Comparison of ENCODE assay signal across 19 cellular contexts in genomic region chr14:58215191-58215914, GRCh38.
"Had no signal": no experiment of that assay in that cellular context is flagged by ENCODE, and none has a peak within 500 bp of the region (broad histone marks: within the 10 kb centered on the region; RNA-seq: fewer than 3 reads in every experiment).

No MANE protein-coding gene starts in this region.

- H3K4me1 Mint-ChIP-seq: neural progenitor cell had no signal

- H3K27ac Mint-ChIP-seq: dendritic cell treated with granulocyte-macrophage colony-stimulating factor and Interleukin-4, amounts not matched to agents 40 ng/mL and 50 ng/mL, for 4 days; neural progenitor cell had no signal

- H3K27me3 Mint-ChIP-seq: dendritic cell treated with granulocyte-macrophage colony-stimulating factor and Interleukin-4, amounts not matched to agents 40 ng/mL and 50 ng/mL, for 4 days had no signal

- FAIRE-seq: endothelial cell of umbilical vein, TTC549 had no signal

- DNase-seq: activated CD4-positive, alpha-beta T cell treated with anti-CD3 and anti-CD28 coated beads, Interleukin-2, amount 50 U/mL, for 4 hours; activated gamma-delta T cell treated with Interleukin-2 at 50 U/mL for 16 hours; activated T-cell treated with anti-CD3 and anti-CD28 coated beads for 4 hours; anterior cingulate cortex; brain microvascular endothelial cell; cerebellar nuclear complex; effector CD8-positive, alpha-beta T cell; esophagus squamous epithelium; heart right ventricle; left lung; mammary epithelial cell; right cardiac atrium; stomach; SW 1271; trophoblast cell had no signal

- H3K4me3 Mint-ChIP-seq: dendritic cell treated with granulocyte-macrophage colony-stimulating factor and Interleukin-4, amounts not matched to agents 40 ng/mL and 50 ng/mL, for 4 days; neural progenitor cell had no signal

- H3K9me3 Mint-ChIP-seq: dendritic cell treated with granulocyte-macrophage colony-stimulating factor and Interleukin-4, amounts not matched to agents 40 ng/mL and 50 ng/mL, for 4 days; neural progenitor cell had no signal

- ATAC-seq: heart right ventricle, left lung, right cardiac atrium had no signal
